In the genomic region with DNA sequence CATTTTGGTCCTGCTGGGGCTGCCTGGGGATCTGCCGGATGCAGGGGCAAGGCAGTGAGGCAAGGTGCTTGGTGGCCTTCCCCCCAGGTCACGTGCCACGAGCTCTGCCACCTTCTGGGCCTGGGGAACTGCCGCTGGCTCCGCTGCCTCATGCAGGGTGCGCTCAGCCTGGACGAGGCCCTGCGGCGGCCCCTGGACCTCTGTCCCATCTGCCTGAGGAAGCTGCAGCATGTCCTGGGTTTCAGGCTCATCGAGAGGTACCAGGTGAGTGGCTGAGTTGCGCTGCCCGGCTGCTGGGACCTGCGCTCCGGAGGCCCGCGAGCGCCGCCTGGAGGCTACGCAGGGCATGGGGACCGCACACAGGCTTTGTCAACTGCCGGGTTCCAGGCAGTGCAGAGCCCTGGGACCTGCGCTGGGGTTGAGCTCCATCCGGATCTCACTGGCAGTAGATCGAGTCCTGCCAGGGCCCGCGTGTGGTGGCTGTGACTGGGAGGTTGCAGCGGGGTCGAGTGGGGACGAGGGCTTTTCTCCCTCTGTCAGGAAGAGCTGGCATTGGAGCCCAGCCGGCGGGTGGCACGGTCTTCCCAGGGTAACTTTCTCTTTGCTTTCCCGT, we compare ENCODE assay signal across 8 cellular contexts. TPM values are rescaled to one million over a fixed set of nuclear protein-coding genes. Genes with fewer than 3 reads are reported as not detected.
A peak's percentile ranks its signal among the peaks of the same experiment; 100 is the strongest.
DNase-seq lines count a peak whose midpoint lies in the region; ATAC-seq, FAIRE-seq and TF ChIP-seq lines count a peak whose summit lies in the region.

No MANE protein-coding gene starts in this region.

- TF ChIP-seq CTCF in Peyer's patch (IDR thresholded peaks at IDR 0.05) (peak; percentile 89 to 96 (median 93)), prostate gland (IDR thresholded peaks at IDR 0.05) (peak; percentile 19 to 84 (median 58)), vagina (IDR thresholded peaks at IDR 0.05) (peak; percentile 74 to 77 (median 75))

- TF ChIP-seq POLR2A in Peyer's patch (IDR thresholded peaks at IDR 0.05) (no peak), prostate gland (IDR thresholded peaks at IDR 0.05) (no peak), vagina (IDR thresholded peaks at IDR 0.05) (no peak)

- peak overlapping the region; percentile 4 to 78 (median 45); a peak in 17 of 22 replicates for H3K9ac ChIP-seq in BLaER1 treated with 17β-estradiol and CSF1 and Interleukin-3, amounts not matched to agents 10 nM and 100 nM

- peaks cover 0 to 10% (median 0%) of the 10 kb centered on the region in 11 experiments; a peak in 1 of 22 replicates for H3K9me3 ChIP-seq in BLaER1 treated with 17β-estradiol and CSF1 and Interleukin-3, amounts not matched to agents 10 nM and 100 nM (replicated peaks in 1 of 11)
- no peaks in the 10 kb centered on the region for H3K9me3 ChIP-seq in Peyer's patch
- no peaks in the 10 kb centered on the region for H3K9me3 ChIP-seq in prostate gland
- no peaks in the 10 kb centered on the region for H3K9me3 ChIP-seq in vagina

- peaks cover 0 to 34% (median 0%) of the 10 kb centered on the region in 11 experiments; a peak in 7 of 22 replicates for H3K27me3 ChIP-seq in BLaER1 treated with 17β-estradiol and CSF1 and Interleukin-3, amounts not matched to agents 10 nM and 100 nM
- H3K27me3 ChIP-seq in Peyer's patch, result no peaks in the 10 kb centered on the region
- H3K27me3 ChIP-seq in prostate gland (replicated peaks; ENCODE audit: insufficient read depth), result no peaks in the 10 kb centered on the region
- no peaks in the 10 kb centered on the region for H3K27me3 ChIP-seq in vagina

- ATAC-seq in HG03280 (IDR thresholded peaks at IDR 0.05; ENCODE audit: unreplicated experiment) (peak; percentile 91), Right ventricle myocardium superior (ENCODE audit: poor library complexity) (peak; percentile 74)

- intact Hi-C loops in Right ventricle myocardium superior (cut with DNase I) (no loop called here), prostate gland (cut with DNase I) (no loop called here), vagina (cut with DNase I) (loop anchor here (10.0 kb wide), 1 partner anchor 1685 kb away; no protein-coding TSS in a partner anchor)

- DNase-seq in GM19239 (ENCODE audit: insufficient read length, low spot score), result peak; percentile 92
- DNase-seq in Peyer's patch, result peak; percentile 84 to 93 (median 86)
- peak; percentile 40 to 71 (median 52) for DNase-seq in activated naive CD4-positive, alpha-beta T cell (lab: John Stamatoyannopoulos, UW)
- DNase-seq in Right ventricle myocardium superior, result peak; percentile 77
- DNase-seq in prostate gland (ENCODE audit: low spot score), result peak; percentile 31
- no peak for DNase-seq in vagina (ENCODE audit: extremely low spot score in 2 of 2)

- peak; percentile 94 for FAIRE-seq in GM19239 (lab: Jason Lieb, UNC)

- peaks cover 0 to 43% (median 0%) of the 10 kb centered on the region in 11 experiments; a peak in 4 of 22 replicates for H4K20me1 ChIP-seq in BLaER1 treated with 17β-estradiol and CSF1 and Interleukin-3, amounts not matched to agents 10 nM and 100 nM

- H3K4me1 ChIP-seq in BLaER1 treated with 17β-estradiol and CSF1 and Interleukin-3, amounts not matched to agents 10 nM and 100 nM, result peaks cover 58 to 97% (median 87%) of the 10 kb centered on the region in 10 experiments
- H3K4me1 ChIP-seq in Peyer's patch (peaks cover 0 to 20% (median 14%) of the 10 kb centered on the region in 4 donors), prostate gland (replicated peaks) (no peaks in the 10 kb centered on the region), vagina (no peaks in the 10 kb centered on the region)

- H3K27ac ChIP-seq in BLaER1 treated with 17β-estradiol and CSF1 and Interleukin-3, amounts not matched to agents 10 nM and 100 nM, result peak overlapping the region in 8 of 11 experiments; percentile 18 to 83 (median 71); a peak in 14 of 22 replicates
- H3K27ac ChIP-seq in Peyer's patch, result peak overlapping the region in 1 of 4 donors; percentile 72
- no peak overlapping the region for H3K27ac ChIP-seq in prostate gland
- no peak overlapping the region for H3K27ac ChIP-seq in vagina

- H3K4me2 ChIP-seq in BLaER1 treated with 17β-estradiol and CSF1 and Interleukin-3, amounts not matched to agents 10 nM and 100 nM, result peak overlapping the region; percentile 85 to 98 (median 93)

- no peaks in the 10 kb centered on the region for H3K36me3 ChIP-seq in BLaER1 treated with 17β-estradiol and CSF1 and Interleukin-3, amounts not matched to agents 10 nM and 100 nM
- no peaks in the 10 kb centered on the region for H3K36me3 ChIP-seq in Peyer's patch
- no peaks in the 10 kb centered on the region for H3K36me3 ChIP-seq in prostate gland
- H3K36me3 ChIP-seq in vagina, result no peaks in the 10 kb centered on the region

- peak overlapping the region; percentile 22 to 57 (median 36); a peak in 17 of 20 replicates for H3K4me3 ChIP-seq in BLaER1 treated with 17β-estradiol and CSF1 and Interleukin-3, amounts not matched to agents 10 nM and 100 nM
- H3K4me3 ChIP-seq in Peyer's patch (peak overlapping the region; percentile 30 to 48 (median 41)), prostate gland (no peak overlapping the region), vagina (no peak overlapping the region)

- WGBS in prostate gland, result 46% methylated on average over 33 of the region's 33 CpGs

RNA-seq across cellular contexts. Expression of gene AMZ1, which starts 21.7 kb away (rescaled TPM):
- total RNA-seq in Peyer's patch (under 1 TPM in 1 of 4 donors, not detected in 3; 0.67 TPM), Right ventricle myocardium superior (0.08 TPM), prostate gland (under 1 TPM in 1 of 2 donors, not detected in 1; 0.62 TPM), vagina (1.2 TPM)

Comparison
In these comparisons a context has a peak if more than half of its experiments do, and no peak if none do; other contexts are left out.
1. H3K27ac ChIP-seq: peak in BLaER1 treated with 17β-estradiol and CSF1 and Interleukin-3, amounts not matched to agents 10 nM and 100 nM (8 of 11); none in prostate gland (0 of 2) and vagina (single experiment).
2. H3K4me3 ChIP-seq: peak in BLaER1 treated with 17β-estradiol and CSF1 and Interleukin-3, amounts not matched to agents 10 nM and 100 nM (10 of 10) and Peyer's patch (4 of 4); none in prostate gland (0 of 2) and vagina (0 of 2).
3. DNase-seq: peak in GM19239 (single experiment), Peyer's patch (3 of 3), activated naive CD4-positive, alpha-beta T cell (4 of 4), Right ventricle myocardium superior (single experiment) and prostate gland (single experiment); none in vagina (0 of 2).
4. Peak in every context shown above with its lines, with median percentiles within 50 percentile points of each other: CTCF ChIP-seq.